8 cellular contexts compared by ENCODE assay signal in genomic region chr16:11796227-11797165, GRCh38.
DNase-seq lines count a peak whose midpoint lies in the region; FAIRE-seq and TF ChIP-seq lines count a peak whose summit lies in the region.

No MANE protein-coding gene starts in this region.

- H3K4me3 ChIP-seq in HEK293 (ENCODE audit: low read depth, low read length) (peak overlapping the region; percentile 87), brain microvascular endothelial cell (ENCODE audit: low read depth, low read length) (peak overlapping the region; percentile 88), iPS-18a (ENCODE audit: low read length) (peak overlapping the region; percentile 85), retinal pigment epithelial cell (ENCODE audit: low read length) (peak overlapping the region; percentile 94)

- POLR2A ChIA-PET in HEK293 (lab: Yijun Ruan, JAX), result interaction anchor here (1.0 to 2.9 kb wide), 5 partner anchors 15 to 55 kb away, joined by 3 to 39 read pairs (median 7); partner anchors contain the start of genes RSL1D1 and TXNDC11

- peaks cover 0 to 10% of the 10 kb centered on the region in 2 experiments; a peak in 2 of 3 replicates for H3K36me3 ChIP-seq in HEK293 (ENCODE audit: control insufficient read depth in 2 of 2, insufficient read depth in 1 of 2, low read length in 2 of 2)
- peaks cover 6% of the 10 kb centered on the region for H3K36me3 ChIP-seq in brain microvascular endothelial cell (replicated peaks)
- H3K36me3 ChIP-seq in iPS-18a (ENCODE audit: control insufficient read depth, low read depth, low read length), result peaks cover 5% of the 10 kb centered on the region

- H3K27ac ChIP-seq in HEK293 (ENCODE audit: extremely low read depth, low read depth, low read length), result peak overlapping the region; percentile 93
- peak overlapping the region; percentile 89 for H3K27ac ChIP-seq in brain microvascular endothelial cell
- no peak overlapping the region for H3K27ac ChIP-seq in iPS-18a (ENCODE audit: low read length)

- CTCF ChIA-PET in HEK293 (lab: Yijun Ruan, JAX), result interaction anchor here (0.5 to 2.7 kb wide), 16 partner anchors 10 to 823 kb away, joined by 3 to 14 read pairs (median 4); no protein-coding TSS in a partner anchor

- TF ChIP-seq CTCF in HEK293 (tag by site-specific recombination; IDR thresholded peaks at IDR 0.05) (no peak), brain microvascular endothelial cell (IDR thresholded peaks at IDR 0.05; ENCODE audit: low read depth, low read length, missing control alignments) (no peak), retinal pigment epithelial cell (conservative IDR thresholded peaks at IDR 0.05; ENCODE audit: low read depth, low read length) (no peak)

- DNase-seq in EL (peak; percentile 63), RPMI8226 (peak; percentile 28), brain microvascular endothelial cell (no peak), retinal pigment epithelial cell (ENCODE audit: low read depth) (no peak), GM19239 (ENCODE audit: insufficient read length, low spot score) (no peak), NCI-H446 treated with DMSO at 0.1 percent for 48 hours (lab: John Stamatoyannopoulos, UW) (no peak)

- H3K27me3 ChIP-seq in brain microvascular endothelial cell (replicated peaks) (no peaks in the 10 kb centered on the region), iPS-18a (ENCODE audit: control insufficient read depth, insufficient read depth, low read length) (no peaks in the 10 kb centered on the region)

- H3K9ac ChIP-seq in iPS-18a (ENCODE audit: low read length), result peak overlapping the region; percentile 81

- H3K4me1 ChIP-seq in HEK293 (ENCODE audit: control insufficient read depth, insufficient read depth, low read length) (peaks cover 23% of the 10 kb centered on the region), iPS-18a (ENCODE audit: control insufficient read depth, low read depth, low read length) (peaks cover 11% of the 10 kb centered on the region)

- in situ Hi-C loops in brain microvascular endothelial cell (cut with HindIII; ENCODE audit: low pct_ligation_motif_present, low sequenced_read_pairs), result no loop called here

- no peaks in the 10 kb centered on the region for H3K9me3 ChIP-seq in HEK293 (ENCODE audit: control insufficient read depth, insufficient read depth, low read depth, low read length)
- H3K9me3 ChIP-seq in iPS-18a (ENCODE audit: control insufficient read depth, low read depth, low read length), result no peaks in the 10 kb centered on the region

- no peak for FAIRE-seq in GM19239 (lab: Jason Lieb, UNC)

TF ChIP-seq in HEK293, 187 proteins besides CTCF, POLR2A, EP300 and RAD21 (continues in another document):
- TF ChIP-seq ZNF670 (tag by site-specific recombination; IDR thresholded peaks at IDR 0.05; ENCODE audit: low read depth) (no peak), GLIS2 (tag by site-specific recombination; IDR thresholded peaks at IDR 0.05) (no peak), ZNF16 (tag by site-specific recombination; IDR thresholded peaks at IDR 0.05; ENCODE audit: low read depth) (no peak), HOXA7 (CRISPR knock-in tag; IDR thresholded peaks at IDR 0.05; ENCODE audit: borderline replicate concordance) (no peak), ZNF747 (tag by site-specific recombination; IDR thresholded peaks at IDR 0.05) (no peak), ZNF140 (tag by site-specific recombination; IDR thresholded peaks at IDR 0.05) (no peak), ZNF114 (tag by site-specific recombination; IDR thresholded peaks at IDR 0.05) (no peak), SETDB1 (IDR thresholded peaks at IDR 0.05; ENCODE audit: insufficient read length, low read length) (no peak), ZBTB48 (tag by site-specific recombination; IDR thresholded peaks at IDR 0.05) (no peak), GLI2 (tag by site-specific recombination; IDR thresholded peaks at IDR 0.05; ENCODE audit: borderline replicate concordance, low read depth) (no peak), ZNF692 (tag by site-specific recombination; IDR thresholded peaks at IDR 0.05) (no peak), ZNF138 (tag by site-specific recombination; IDR thresholded peaks at IDR 0.05; ENCODE audit: borderline replicate concordance) (no peak), ZBTB17 (tag by site-specific recombination; IDR thresholded peaks at IDR 0.05) (no peak), ZNF626 (tag by site-specific recombination; IDR thresholded peaks at IDR 0.05) (no peak), ZNF266 (tag by site-specific recombination; IDR thresholded peaks at IDR 0.05; ENCODE audit: low read depth) (peak; percentile 14; the same call in 1 of the 2 replicates), YY1 (tag by site-specific recombination; IDR thresholded peaks at IDR 0.05) (no peak), ZBTB8A (tag by site-specific recombination; IDR thresholded peaks at IDR 0.05) (0 out of 2 replicates have a peak, but pooled peaks have one; percentile 11), ZNF621 (tag by site-specific recombination; IDR thresholded peaks at IDR 0.05) (no peak), ZNF416 (tag by site-specific recombination; IDR thresholded peaks at IDR 0.05) (no peak), ZNF248 (tag by site-specific recombination; IDR thresholded peaks at IDR 0.05) (no peak), ZNF561 (tag by site-specific recombination; IDR thresholded peaks at IDR 0.05; ENCODE audit: borderline replicate concordance) (0 out of 2 replicates have a peak, but pooled peaks have one; percentile 33)
- TF ChIP-seq, protein P1, sequence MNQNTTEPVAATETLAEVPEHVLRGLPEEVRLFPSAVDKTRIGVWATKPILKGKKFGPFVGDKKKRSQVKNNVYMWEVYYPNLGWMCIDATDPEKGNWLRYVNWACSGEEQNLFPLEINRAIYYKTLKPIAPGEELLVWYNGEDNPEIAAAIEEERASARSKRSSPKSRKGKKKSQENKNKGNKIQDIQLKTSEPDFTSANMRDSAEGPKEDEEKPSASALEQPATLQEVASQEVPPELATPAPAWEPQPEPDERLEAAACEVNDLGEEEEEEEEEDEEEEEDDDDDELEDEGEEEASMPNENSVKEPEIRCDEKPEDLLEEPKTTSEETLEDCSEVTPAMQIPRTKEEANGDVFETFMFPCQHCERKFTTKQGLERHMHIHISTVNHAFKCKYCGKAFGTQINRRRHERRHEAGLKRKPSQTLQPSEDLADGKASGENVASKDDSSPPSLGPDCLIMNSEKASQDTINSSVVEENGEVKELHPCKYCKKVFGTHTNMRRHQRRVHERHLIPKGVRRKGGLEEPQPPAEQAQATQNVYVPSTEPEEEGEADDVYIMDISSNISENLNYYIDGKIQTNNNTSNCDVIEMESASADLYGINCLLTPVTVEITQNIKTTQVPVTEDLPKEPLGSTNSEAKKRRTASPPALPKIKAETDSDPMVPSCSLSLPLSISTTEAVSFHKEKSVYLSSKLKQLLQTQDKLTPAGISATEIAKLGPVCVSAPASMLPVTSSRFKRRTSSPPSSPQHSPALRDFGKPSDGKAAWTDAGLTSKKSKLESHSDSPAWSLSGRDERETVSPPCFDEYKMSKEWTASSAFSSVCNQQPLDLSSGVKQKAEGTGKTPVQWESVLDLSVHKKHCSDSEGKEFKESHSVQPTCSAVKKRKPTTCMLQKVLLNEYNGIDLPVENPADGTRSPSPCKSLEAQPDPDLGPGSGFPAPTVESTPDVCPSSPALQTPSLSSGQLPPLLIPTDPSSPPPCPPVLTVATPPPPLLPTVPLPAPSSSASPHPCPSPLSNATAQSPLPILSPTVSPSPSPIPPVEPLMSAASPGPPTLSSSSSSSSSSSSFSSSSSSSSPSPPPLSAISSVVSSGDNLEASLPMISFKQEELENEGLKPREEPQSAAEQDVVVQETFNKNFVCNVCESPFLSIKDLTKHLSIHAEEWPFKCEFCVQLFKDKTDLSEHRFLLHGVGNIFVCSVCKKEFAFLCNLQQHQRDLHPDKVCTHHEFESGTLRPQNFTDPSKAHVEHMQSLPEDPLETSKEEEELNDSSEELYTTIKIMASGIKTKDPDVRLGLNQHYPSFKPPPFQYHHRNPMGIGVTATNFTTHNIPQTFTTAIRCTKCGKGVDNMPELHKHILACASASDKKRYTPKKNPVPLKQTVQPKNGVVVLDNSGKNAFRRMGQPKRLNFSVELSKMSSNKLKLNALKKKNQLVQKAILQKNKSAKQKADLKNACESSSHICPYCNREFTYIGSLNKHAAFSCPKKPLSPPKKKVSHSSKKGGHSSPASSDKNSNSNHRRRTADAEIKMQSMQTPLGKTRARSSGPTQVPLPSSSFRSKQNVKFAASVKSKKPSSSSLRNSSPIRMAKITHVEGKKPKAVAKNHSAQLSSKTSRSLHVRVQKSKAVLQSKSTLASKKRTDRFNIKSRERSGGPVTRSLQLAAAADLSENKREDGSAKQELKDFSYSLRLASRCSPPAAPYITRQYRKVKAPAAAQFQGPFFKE (tag by site-specific recombination; IDR thresholded peaks at IDR 0.05; ENCODE audit: borderline replicate concordance), result no peak

Comparison
In these comparisons a context has a peak if more than half of its experiments do, and no peak if none do; other contexts are left out.
1. DNase-seq: peak in EL (single experiment) and RPMI8226 (single experiment); none in brain microvascular endothelial cell (single experiment), retinal pigment epithelial cell (single experiment), GM19239 (single experiment) and NCI-H446 treated with DMSO at 0.1 percent for 48 hours (single experiment).
2. Peak in every context shown above with its lines, with median percentiles within 50 percentile points of each other: H3K4me3 ChIP-seq.